1 cellular context compared by ENCODE assay signal in the genomic region with DNA sequence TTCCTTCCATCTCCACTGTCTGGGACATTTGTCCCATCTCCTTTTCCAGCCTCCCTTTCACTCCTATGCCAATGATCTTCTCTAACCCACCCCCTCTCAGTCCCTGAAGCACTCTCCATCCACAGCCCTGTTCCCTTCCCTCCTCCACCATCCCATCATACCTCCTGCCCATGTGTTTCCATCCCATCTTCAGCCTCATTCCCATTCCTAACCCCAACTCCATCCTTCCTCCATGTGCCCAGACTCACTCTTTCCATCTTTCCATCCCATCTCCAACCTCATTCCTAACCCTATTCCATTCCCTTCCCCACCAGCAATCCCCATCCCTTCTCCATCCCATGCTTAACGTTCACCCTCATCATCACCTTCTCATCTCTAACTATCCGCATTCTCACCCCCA.
A peak's percentile ranks its signal among the peaks of the same experiment; 100 is the strongest.
TF ChIP-seq lines count a peak whose summit lies in the region.

No MANE protein-coding gene starts in this region.

TF ChIP-seq in HepG2, 621 proteins besides CTCF, POLR2A, EP300 and RAD21 (continues in another document):
- TF ChIP-seq TEAD3 (CRISPR knock-in tag; optimal IDR thresholded peaks at IDR 0.05; ENCODE audit: borderline replicate concordance) = no peak
- TF ChIP-seq MYC (CRISPR knock-in tag; IDR thresholded peaks at IDR 0.05; ENCODE audit: borderline replicate concordance) = no peak
- TF ChIP-seq ZNF20 (CRISPR knock-in tag; IDR thresholded peaks at IDR 0.05) = no peak
- TF ChIP-seq FOXA1 (IDR thresholded peaks at IDR 0.05) = peak; percentile 42; the same call in 1 of the 2 replicates
- TF ChIP-seq FOXA1 (CRISPR knock-in tag; IDR thresholded peaks at IDR 0.05) = no peak
- no peak for TF ChIP-seq YEATS2 (CRISPR knock-in tag; IDR thresholded peaks at IDR 0.05; ENCODE audit: borderline replicate concordance)
- no peak for TF ChIP-seq AHR (CRISPR knock-in tag; IDR thresholded peaks at IDR 0.05)
- no peak for TF ChIP-seq ATF7 (IDR thresholded peaks at IDR 0.05)
- TF ChIP-seq ATF7 (CRISPR knock-in tag; IDR thresholded peaks at IDR 0.05) = no peak
- no peak for TF ChIP-seq MIXL1 (CRISPR knock-in tag; IDR thresholded peaks at IDR 0.05)
- TF ChIP-seq SETDB1 (CRISPR knock-in tag; IDR thresholded peaks at IDR 0.05; ENCODE audit: borderline replicate concordance) = no peak
- TF ChIP-seq ZNF335 (CRISPR knock-in tag; IDR thresholded peaks at IDR 0.05) = no peak
- TF ChIP-seq AGO2 (optimal IDR thresholded peaks at IDR 0.05; ENCODE audit: low read depth, low read length) = no peak
- no peak for TF ChIP-seq ZNF513 (CRISPR knock-in tag; conservative IDR thresholded peaks at IDR 0.05)
- TF ChIP-seq EED (CRISPR knock-in tag; IDR thresholded peaks at IDR 0.05) = no peak
- TF ChIP-seq NBN (conservative IDR thresholded peaks at IDR 0.05) = peak; percentile 75; the same call in 1 of the 2 replicates
- TF ChIP-seq ZNF879 (CRISPR knock-in tag; IDR thresholded peaks at IDR 0.05) = no peak
- no peak for TF ChIP-seq NR3C1 (CRISPR knock-in tag; IDR thresholded peaks at IDR 0.05)
- no peak for TF ChIP-seq UBTF (CRISPR knock-in tag; IDR thresholded peaks at IDR 0.05)
- no peak for TF ChIP-seq ISX (CRISPR knock-in tag; conservative IDR thresholded peaks at IDR 0.05)
- 0 out of 2 replicates have a peak, but pooled peaks have one; percentile 20 for TF ChIP-seq FOXK2 (IDR thresholded peaks at IDR 0.05)
- no peak for TF ChIP-seq PAF1 (CRISPR knock-in tag; IDR thresholded peaks at IDR 0.05)
- TF ChIP-seq SRSF9 (IDR thresholded peaks at IDR 0.05; ENCODE audit: borderline replicate concordance, insufficient read depth, low read depth, low read length, poor library complexity, severe bottlenecking) = no peak
- no peak for TF ChIP-seq SALL1 (CRISPR knock-in tag; IDR thresholded peaks at IDR 0.05)
- TF ChIP-seq PLRG1 (conservative IDR thresholded peaks at IDR 0.05) = 0 out of 2 replicates have a peak, but pooled peaks have one; percentile 43
- TF ChIP-seq, protein P1, sequence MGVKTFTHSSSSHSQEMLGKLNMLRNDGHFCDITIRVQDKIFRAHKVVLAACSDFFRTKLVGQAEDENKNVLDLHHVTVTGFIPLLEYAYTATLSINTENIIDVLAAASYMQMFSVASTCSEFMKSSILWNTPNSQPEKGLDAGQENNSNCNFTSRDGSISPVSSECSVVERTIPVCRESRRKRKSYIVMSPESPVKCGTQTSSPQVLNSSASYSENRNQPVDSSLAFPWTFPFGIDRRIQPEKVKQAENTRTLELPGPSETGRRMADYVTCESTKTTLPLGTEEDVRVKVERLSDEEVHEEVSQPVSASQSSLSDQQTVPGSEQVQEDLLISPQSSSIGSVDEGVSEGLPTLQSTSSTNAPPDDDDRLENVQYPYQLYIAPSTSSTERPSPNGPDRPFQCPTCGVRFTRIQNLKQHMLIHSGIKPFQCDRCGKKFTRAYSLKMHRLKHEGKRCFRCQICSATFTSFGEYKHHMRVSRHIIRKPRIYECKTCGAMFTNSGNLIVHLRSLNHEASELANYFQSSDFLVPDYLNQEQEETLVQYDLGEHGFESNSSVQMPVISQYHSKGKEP (CRISPR knock-in tag; IDR thresholded peaks at IDR 0.05) = no peak
- TF ChIP-seq FIP1L1 (IDR thresholded peaks at IDR 0.05; ENCODE audit: borderline replicate concordance, insufficient read depth, low read depth, low read length) = no peak
- no peak for TF ChIP-seq ZFP36L1 (CRISPR knock-in tag; IDR thresholded peaks at IDR 0.05)
- TF ChIP-seq RXRB (CRISPR knock-in tag; IDR thresholded peaks at IDR 0.05; ENCODE audit: borderline replicate concordance) = no peak
- TF ChIP-seq MAFF (IDR thresholded peaks at IDR 0.05; ENCODE audit: low read depth, low read length) = no peak
- no peak for TF ChIP-seq ZNF280D (CRISPR knock-in tag; IDR thresholded peaks at IDR 0.05)
- no peak for TF ChIP-seq ZNF512 (CRISPR knock-in tag; IDR thresholded peaks at IDR 0.05)
- no peak for TF ChIP-seq ZNF367 (CRISPR knock-in tag; IDR thresholded peaks at IDR 0.05; ENCODE audit: borderline replicate concordance)
- no peak for TF ChIP-seq ETS1 (CRISPR knock-in tag; IDR thresholded peaks at IDR 0.05)
- TF ChIP-seq ZNF292 (CRISPR knock-in tag; IDR thresholded peaks at IDR 0.05; ENCODE audit: borderline replicate concordance, low read depth) = no peak
- TF ChIP-seq, protein P2, sequence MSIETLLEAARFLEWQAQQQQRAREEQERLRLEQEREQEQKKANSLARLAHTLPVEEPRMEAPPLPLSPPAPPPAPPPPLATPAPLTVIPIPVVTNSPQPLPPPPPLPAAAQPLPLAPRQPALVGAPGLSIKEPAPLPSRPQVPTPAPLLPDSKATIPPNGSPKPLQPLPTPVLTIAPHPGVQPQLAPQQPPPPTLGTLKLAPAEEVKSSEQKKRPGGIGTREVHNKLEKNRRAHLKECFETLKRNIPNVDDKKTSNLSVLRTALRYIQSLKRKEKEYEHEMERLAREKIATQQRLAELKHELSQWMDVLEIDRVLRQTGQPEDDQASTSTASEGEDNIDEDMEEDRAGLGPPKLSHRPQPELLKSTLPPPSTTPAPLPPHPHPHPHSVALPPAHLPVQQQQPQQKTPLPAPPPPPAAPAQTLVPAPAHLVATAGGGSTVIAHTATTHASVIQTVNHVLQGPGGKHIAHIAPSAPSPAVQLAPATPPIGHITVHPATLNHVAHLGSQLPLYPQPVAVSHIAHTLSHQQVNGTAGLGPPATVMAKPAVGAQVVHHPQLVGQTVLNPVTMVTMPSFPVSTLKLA (IDR thresholded peaks at IDR 0.05) = peak; percentile 77
- 0 out of 2 replicates have a peak, but pooled peaks have one; percentile 24 for TF ChIP-seq LCORL (IDR thresholded peaks at IDR 0.05)
- no peak for TF ChIP-seq LCORL (CRISPR knock-in tag; IDR thresholded peaks at IDR 0.05)
- TF ChIP-seq KDM5B (CRISPR knock-in tag; IDR thresholded peaks at IDR 0.05; ENCODE audit: borderline replicate concordance) = no peak
- no peak for TF ChIP-seq GATAD2A (CRISPR knock-in tag; IDR thresholded peaks at IDR 0.05)
- no peak for TF ChIP-seq ZFYVE20 (CRISPR knock-in tag; IDR thresholded peaks at IDR 0.05; ENCODE audit: borderline replicate concordance, low read depth)
- no peak for TF ChIP-seq MEIS1 (CRISPR knock-in tag; IDR thresholded peaks at IDR 0.05; ENCODE audit: borderline replicate concordance)
- no peak; the same call in 1 of the 2 replicates for TF ChIP-seq CREB1 (IDR thresholded peaks at IDR 0.05)
- TF ChIP-seq CREB1 (CRISPR knock-in tag; IDR thresholded peaks at IDR 0.05) = no peak
- no peak for TF ChIP-seq ZNF17 (CRISPR knock-in tag; IDR thresholded peaks at IDR 0.05)
- TF ChIP-seq KDM1A (CRISPR knock-in tag; IDR thresholded peaks at IDR 0.05) = no peak
- TF ChIP-seq NFRKB (IDR thresholded peaks at IDR 0.05) = 0 out of 2 replicates have a peak, but pooled peaks have one; percentile 32
- TF ChIP-seq GZF1 (CRISPR knock-in tag; IDR thresholded peaks at IDR 0.05) = no peak
